ENCODE assay signal across 21 cellular contexts in the genomic region with DNA sequence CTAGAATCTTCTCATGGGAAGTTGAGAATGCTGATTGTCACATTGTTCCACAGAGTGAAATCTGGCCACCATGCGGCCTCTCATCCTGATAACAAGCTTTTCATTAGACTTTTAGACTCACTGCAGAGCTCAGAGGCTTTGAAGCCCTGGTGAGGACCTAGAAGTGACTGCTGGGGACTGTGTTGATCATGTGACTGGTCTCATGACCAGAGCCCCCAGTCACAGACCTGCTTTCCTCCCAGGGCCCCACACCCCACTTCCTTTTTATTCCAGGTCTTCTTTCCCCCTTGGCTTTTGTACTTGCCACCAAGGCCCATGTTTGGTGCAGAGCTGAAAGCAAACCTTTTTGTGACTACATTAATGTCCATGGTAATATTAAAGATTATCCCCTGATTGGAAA. TPM values are rescaled to one million over a fixed set of nuclear protein-coding genes. Genes with fewer than 3 reads are reported as not detected.
A peak's percentile ranks its signal among the peaks of the same experiment; 100 is the strongest.
DNase-seq lines count a peak whose midpoint lies in the region; ATAC-seq, FAIRE-seq and TF ChIP-seq lines count a peak whose summit lies in the region.
"Had no signal": no experiment of that assay in that cellular context is flagged by ENCODE, and none has a peak within 500 bp of the region (broad histone marks: within the 10 kb centered on the region; RNA-seq: fewer than 3 reads in every experiment).

No MANE protein-coding gene starts in this region.

- peak overlapping the region in 9 of 11 experiments; percentile 12 to 91 (median 53); a peak in 17 of 22 replicates for H3K27ac ChIP-seq in BLaER1 treated with 17β-estradiol and CSF1 and Interleukin-3, amounts not matched to agents 10 nM and 100 nM
- H3K27ac ChIP-seq in GM12878 (ENCODE audit: control insufficient read depth, insufficient read depth) (no peak overlapping the region), parathyroid adenoma (peak overlapping the region; percentile 29)

- no peak for TF ChIP-seq EP300 in GM12878 (IDR thresholded peaks at IDR 0.05; ENCODE audit: borderline replicate concordance in 1 of 2, control insufficient read depth in 1 of 2, low read depth in 2 of 2, low read length in 2 of 2)

- peaks cover 0 to 30% (median 13%) of the 10 kb centered on the region in 11 experiments; a peak in 15 of 22 replicates for H3K36me3 ChIP-seq in BLaER1 treated with 17β-estradiol and CSF1 and Interleukin-3, amounts not matched to agents 10 nM and 100 nM
- peaks cover 0 to 2% of the 10 kb centered on the region in 2 experiments; a peak in 2 of 4 replicates for H3K36me3 ChIP-seq in GM12878 (ENCODE audit: control insufficient read depth in 2 of 2, insufficient read depth in 2 of 2, low read length in 1 of 2)
- no peaks in the 10 kb centered on the region for H3K36me3 ChIP-seq in parathyroid adenoma (ENCODE audit: control insufficient read depth, insufficient read depth, low read length)
- H3K36me3 ChIP-seq in MG63: peaks cover 2% of the 10 kb centered on the region; the same call in 1 of the 2 replicates

- no TSS peak for BruUV-seq in GM12878 (replicated peaks; lab: Mats Ljungman, UMichigan)

- no peak for ATAC-seq in GM12878
- ATAC-seq: HCT116, Right ventricle myocardium inferior had no signal

- DNase-seq in NB4 (ENCODE audit: low read depth): peak; percentile 6
- no peak for DNase-seq in GM12878 (ENCODE audit: low read depth, low spot score)
- no peak for DNase-seq in SHP77 treated with DMSO at 0.1 percent for 48 hours (lab: John Stamatoyannopoulos, UW)
- no peak for DNase-seq in epidermal melanocyte (ENCODE audit: insufficient read length, low spot score)
- DNase-seq in NCI-H2227 (lab: John Stamatoyannopoulos, UW; ENCODE audit: unreplicated experiment): no peak
- DNase-seq in MG63: no peak
- DNase-seq: ACHN; CD4-positive, CD25-positive, alpha-beta regulatory T cell; COR-L47; DMS 273 treated with DMSO at 0.1 percent for 48 hours; NCI-H1105; NCI-H2081; NCI-H748 treated with DMSO at 0.1 percent for 48 hours; NK-92 treated with Interleukin-12 subunit alpha and Interleukin-12 subunit beta, amount 100 ng/mL, for 24 hours had no signal

- POLR2A ChIA-PET in GM12878 (lab: Charles Lee): interaction anchor here (0.8 to 1.5 kb wide), 6 partner anchors 9 to 47 kb away, joined by 3 to 5 read pairs (median 3); no protein-coding TSS in a partner anchor

- no peak for TF ChIP-seq POLR2A in NB4 (IDR thresholded peaks at IDR 0.05; ENCODE audit: extremely low read depth, insufficient read length)
- TF ChIP-seq POLR2A in GM12878 (IDR thresholded peaks at IDR 0.05; ENCODE audit: low read depth, low read length): no peak

- RAD21 ChIA-PET in GM12878 (lab: Charles Lee; ENCODE audit: unreplicated experiment): interaction anchor here (1.1 to 4.8 kb wide), 4 partner anchors 28 to 137 kb away, joined by 3 to 35 read pairs (median 4); a partner anchor contains a TSS

- peak overlapping the region; percentile 53 to 91 (median 82) for H3K4me2 ChIP-seq in BLaER1 treated with 17β-estradiol and CSF1 and Interleukin-3, amounts not matched to agents 10 nM and 100 nM
- no peak overlapping the region for H3K4me2 ChIP-seq in GM12878 (ENCODE audit: control insufficient read depth, insufficient read depth)
- peak overlapping the region; percentile 43 for H3K4me2 ChIP-seq in parathyroid adenoma (ENCODE audit: low read length)

- SMC1A ChIA-PET in GM12878 (lab: Charles Lee; ENCODE audit: uncharacterized antibody, unreplicated experiment): interaction anchor here (0.8 to 4.2 kb wide), 11 partner anchors 11 to 139 kb away, joined by 3 to 29 read pairs (median 5); no protein-coding TSS in a partner anchor

- H3K9me3 ChIP-seq in BLaER1 treated with 17β-estradiol and CSF1 and Interleukin-3, amounts not matched to agents 10 nM and 100 nM (replicated peaks in 1 of 11): no peaks in the 10 kb centered on the region
- H3K9me3 ChIP-seq in GM12878 (replicated peaks; ENCODE audit: control insufficient read depth, insufficient read depth, low read length) (no peaks in the 10 kb centered on the region), parathyroid adenoma (ENCODE audit: control insufficient read depth, low read length) (no peaks in the 10 kb centered on the region), MG63 (no peaks in the 10 kb centered on the region)

- H3K79me2 ChIP-seq in GM12878 (ENCODE audit: control insufficient read depth, insufficient read depth, low read length) (peaks cover 32% of the 10 kb centered on the region), parathyroid adenoma (peaks cover 69% of the 10 kb centered on the region)

- CTCF ChIA-PET in GM12878 (lab: Yijun Ruan, JAX): interaction anchor here (0.9 to 2.7 kb wide), 6 partner anchors 9 to 82 kb away, joined by 3 to 9 read pairs (median 4); no protein-coding TSS in a partner anchor

- H2AFZ ChIP-seq in GM12878 (ENCODE audit: control insufficient read depth, low read depth, low read length): no peak overlapping the region
- H2AFZ ChIP-seq in parathyroid adenoma: peak overlapping the region; percentile 6

- H4K20me1 ChIP-seq in BLaER1 treated with 17β-estradiol and CSF1 and Interleukin-3, amounts not matched to agents 10 nM and 100 nM: peaks cover 0 to 90% (median 49%) of the 10 kb centered on the region in 11 experiments; a peak in 18 of 22 replicates
- H4K20me1 ChIP-seq in GM12878 (ENCODE audit: control insufficient read depth, insufficient read depth): no peaks in the 10 kb centered on the region

- H3K4me3 ChIP-seq in BLaER1 treated with 17β-estradiol and CSF1 and Interleukin-3, amounts not matched to agents 10 nM and 100 nM: no peak overlapping the region; a peak in 1 of 20 replicates
- H3K4me3 ChIP-seq in NB4 (ENCODE audit: low read depth, low read length): no peak overlapping the region
- no peak overlapping the region for H3K4me3 ChIP-seq in GM12878
- H3K4me3 ChIP-seq in parathyroid adenoma (ENCODE audit: low read depth, low read length): peak overlapping the region; percentile 13
- H3K4me3 ChIP-seq in MG63: no peak overlapping the region

- peak overlapping the region in 5 of 11 experiments; percentile 10 to 57 (median 45); a peak in 6 of 22 replicates for H3K9ac ChIP-seq in BLaER1 treated with 17β-estradiol and CSF1 and Interleukin-3, amounts not matched to agents 10 nM and 100 nM
- H3K9ac ChIP-seq in GM12878 (ENCODE audit: control insufficient read depth, insufficient read depth, low read length): no peak overlapping the region
- no peak overlapping the region for H3K9ac ChIP-seq in parathyroid adenoma

- intact Hi-C loops in GM12878 (cut with micrococcal nuclease; ENCODE audit: unreplicated experiment): no loop called here

- in situ Hi-C loops in GM12878 (cut with MboI): no loop called here

- FAIRE-seq in GM12878 (lab: Jason Lieb, UNC): no peak
- FAIRE-seq: G401.6, GM19239, RCC 7860 had no signal

- TF ChIP-seq RAD21 in GM12878 (IDR thresholded peaks at IDR 0.05; ENCODE audit: insufficient read depth, low read depth, low read length): no peak

- 92% methylated on average over 1 of the region's 1 CpG for WGBS in GM12878 (ENCODE audit: insufficient coverage, insufficient replicate concordance, low lambda C conversion rate, missing lambda C conversion rate)

- H3K4me1 ChIP-seq in BLaER1 treated with 17β-estradiol and CSF1 and Interleukin-3, amounts not matched to agents 10 nM and 100 nM: peaks cover 59 to 100% (median 96%) of the 10 kb centered on the region in 10 experiments
- H3K4me1 ChIP-seq in GM12878 (ENCODE audit: control insufficient read depth, insufficient read depth, low read length): peaks cover 46% of the 10 kb centered on the region
- peaks cover 20% of the 10 kb centered on the region for H3K4me1 ChIP-seq in parathyroid adenoma

- H3K27me3 ChIP-seq in BLaER1 treated with 17β-estradiol and CSF1 and Interleukin-3, amounts not matched to agents 10 nM and 100 nM: no peaks in the 10 kb centered on the region
- no peaks in the 10 kb centered on the region for H3K27me3 ChIP-seq in GM12878 (replicated peaks in 1 of 2; ENCODE audit: control insufficient read depth in 2 of 2, insufficient read depth in 2 of 2, low read length in 1 of 2)
- H3K27me3 ChIP-seq in parathyroid adenoma (ENCODE audit: control insufficient read depth, insufficient read depth, low read length): no peaks in the 10 kb centered on the region
- H3K27me3 ChIP-seq in MG63: no peaks in the 10 kb centered on the region

- no peak for TF ChIP-seq CTCF in NB4 (IDR thresholded peaks at IDR 0.05; ENCODE audit: low read depth, low read length)
- no peak for TF ChIP-seq CTCF in GM12878 (IDR thresholded peaks at IDR 0.05 in 2 of 3, conservative IDR thresholded peaks at IDR 0.05 in 1 of 3; ENCODE audit: control insufficient read depth in 2 of 3, extremely low read depth in 1 of 3, insufficient read depth in 1 of 3, low read depth in 3 of 3, low read length in 3 of 3)
- peak; percentile 11 for TF ChIP-seq CTCF in parathyroid adenoma (IDR thresholded peaks at IDR 0.05)

TF ChIP-seq in GM12878, 131 proteins besides CTCF, POLR2A, EP300 and RAD21:
- TF ChIP-seq ASH2L (IDR thresholded peaks at IDR 0.05; ENCODE audit: borderline replicate concordance, low read depth) (no peak), RAD51 (IDR thresholded peaks at IDR 0.05) (peak; percentile 79)
- TF ChIP-seq, protein P1, sequence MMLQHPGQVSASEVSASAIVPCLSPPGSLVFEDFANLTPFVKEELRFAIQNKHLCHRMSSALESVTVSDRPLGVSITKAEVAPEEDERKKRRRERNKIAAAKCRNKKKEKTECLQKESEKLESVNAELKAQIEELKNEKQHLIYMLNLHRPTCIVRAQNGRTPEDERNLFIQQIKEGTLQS (IDR thresholded peaks at IDR 0.05; ENCODE audit: borderline replicate concordance, extremely low read depth, low read depth, low read length): peak; percentile 20; the same call in 1 of the 2 replicates

RNA-seq across cellular contexts. Expression of a gene that starts 45.2 kb away (rescaled TPM):
- total RNA-seq in GM12878 (2013; cell fraction: nucleolus; rRNA removed): 80.0 and 82.5 TPM in 2 replicates
- total RNA-seq in GM12878 (2014; rRNA removed): 15.4 and 15.6 TPM in 2 replicates
- total RNA-seq in GM12878 (2014; rRNA removed; fragmentation: Illumina TruSeq; extraction: Trizol): 12.7 and 13.5 TPM in 2 replicates
- total RNA-seq in GM12878 (2021): 28.2 and 30.8 TPM in 2 replicates
- 4.6 TPM for polyA plus RNA-seq in GM12878 (2011; ENCODE audit: low read depth)
- 6.4 and 6.7 TPM in 2 replicates for polyA plus RNA-seq in GM12878 (2011; rRNA removed)
- polyA plus RNA-seq in GM12878 (2011; cell fraction: cytosol; rRNA removed): 5.0 and 5.4 TPM in 2 replicates
- polyA plus RNA-seq in GM12878 (2011; cell fraction: nucleus; rRNA removed): 12.7 and 14.2 TPM in 2 replicates
- polyA plus RNA-seq in GM12878 (2012): 6.2 and 7.3 TPM in 2 replicates
- polyA plus RNA-seq in GM12878 (2014; fragmentation: Illumina TruSeq; extraction: Trizol): 8.3 and 11.2 TPM in 2 replicates
- polyA plus RNA-seq in GM12878 (2014; fragmentation: Nextera tagmentation; extraction: Ambion mirVana): 1 to 10 TPM; 2.6 to 3.0 TPM
- 10.9 TPM in 2 replicates for polyA plus RNA-seq in GM12878 (2014; rRNA removed)
- 10 to 100 TPM; 11.7 to 20.5 TPM for polyA plus RNA-seq in GM12878 (2016; fragmentation: Nextera tagmentation; extraction: Ambion mirVana)
- 25.6 and 28.1 TPM in 2 replicates for polyA minus RNA-seq in GM12878 (2011; rRNA and poly(A)+ RNA removed)
- polyA minus RNA-seq in GM12878 (2011; cell fraction: cytosol; rRNA and poly(A)+ RNA removed): 8.9 and 12.7 TPM in 2 replicates
- polyA minus RNA-seq in GM12878 (2011; cell fraction: nucleus; rRNA and poly(A)+ RNA removed): 49.2 and 86.5 TPM in 2 replicates
- total RNA-seq in MG63 (2014; rRNA removed; shearing (Covaris generic); ENCODE audit: low replicate concordance): 7.9 and 16.9 TPM in 2 replicates
